In the genomic region with DNA sequence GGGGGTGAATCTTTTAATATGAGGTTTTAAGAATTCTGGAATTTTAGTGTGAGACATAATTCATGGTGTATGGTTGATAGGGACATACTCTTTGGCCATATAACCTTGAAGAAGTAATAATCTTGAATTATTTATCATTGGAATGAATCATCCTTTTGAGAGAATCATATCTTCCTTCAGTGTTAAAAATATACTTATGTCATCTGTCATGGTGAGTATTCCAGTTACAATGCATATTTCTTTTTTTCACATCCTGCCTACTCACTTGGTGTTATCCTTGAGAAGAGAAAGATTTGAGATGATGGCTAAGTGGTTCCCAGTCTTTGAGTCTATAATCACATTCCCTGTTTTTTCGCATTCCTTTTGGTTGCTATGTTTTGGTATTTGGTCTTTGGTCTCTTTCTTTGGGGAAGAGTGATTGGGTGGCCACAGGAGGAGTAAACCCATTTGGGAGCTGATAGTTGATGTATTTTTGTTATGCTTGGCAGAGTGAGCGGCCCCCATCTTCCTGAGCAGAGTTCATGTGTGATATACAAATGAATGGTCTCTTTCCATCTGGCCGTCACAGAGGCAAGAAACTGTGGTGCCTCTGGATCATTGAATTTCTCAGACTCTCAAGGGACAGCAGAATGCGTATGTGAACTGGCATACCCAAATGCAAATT, we compare ENCODE assay signal across 14 cellular contexts. TPM values are rescaled to one million over a fixed set of nuclear protein-coding genes. Genes with fewer than 3 reads are reported as not detected.
DNase-seq lines count a peak whose midpoint lies in the region; ATAC-seq, FAIRE-seq and TF ChIP-seq lines count a peak whose summit lies in the region.
"Had no signal": no experiment of that assay in that cellular context is flagged by ENCODE, and none has a peak within 500 bp of the region (broad histone marks: within the 10 kb centered on the region; RNA-seq: fewer than 3 reads in every experiment).

No MANE protein-coding gene starts in this region.

- no peaks in the 10 kb centered on the region for H3K9me3 Mint-ChIP-seq in naive thymus-derived CD8-positive, alpha-beta T cell
- H3K9me3 Mint-ChIP-seq: activated B cell treated with CpG ODN at 0.5 μM for 24 hours had no signal

- DNase-seq in A172 (ENCODE audit: low spot score), result peak; percentile 51
- DNase-seq in HTR-8/SVneo (ENCODE audit: insufficient read length, low spot score), result no peak
- DNase-seq in choroid plexus epithelial cell (ENCODE audit: low read depth), result peak; percentile 57
- peak; percentile 59 for DNase-seq in kidney glomerular epithelial cell (lab: John Stamatoyannopoulos, UW)
- DNase-seq in naive thymus-derived CD8-positive, alpha-beta T cell, result no peak
- DNase-seq in GM19240 (ENCODE audit: insufficient read length, low spot score), result no peak
- DNase-seq in foreskin melanocyte, result no peak
- DNase-seq: activated B cell treated with CpG ODN at 0.5 μM for 24 hours; DMS 273 treated with DMSO at 0.1 percent for 48 hours; effector CD4-positive, alpha-beta T cell; NCI-H2029; stimulated activated CD8-positive, alpha-beta memory T cell treated with anti-CD3 and anti-CD28 coated beads, Interleukin-4, amount 100 ng/mL, for 48 hours had no signal

- peak; percentile 23 for FAIRE-seq in HTR-8/SVneo (lab: Jason Lieb, UNC)

- H3K27ac Mint-ChIP-seq in naive thymus-derived CD8-positive, alpha-beta T cell, result no peak overlapping the region
- H3K27ac Mint-ChIP-seq: activated B cell treated with CpG ODN at 0.5 μM for 24 hours had no signal

- no peak for ATAC-seq in naive thymus-derived CD8-positive, alpha-beta T cell
- no peak for ATAC-seq in HG03565 (IDR thresholded peaks at IDR 0.05; ENCODE audit: unreplicated experiment)

- H3K4me3 Mint-ChIP-seq in naive thymus-derived CD8-positive, alpha-beta T cell, result no peak overlapping the region
- H3K4me3 Mint-ChIP-seq: activated B cell treated with CpG ODN at 0.5 μM for 24 hours had no signal

- H3K36me3 Mint-ChIP-seq in naive thymus-derived CD8-positive, alpha-beta T cell, result no peaks in the 10 kb centered on the region

- TF ChIP-seq CTCF in choroid plexus epithelial cell (conservative IDR thresholded peaks at IDR 0.05; ENCODE audit: low read depth, low read length), result no peak

- peaks cover 10 to 66% (median 31%) of the 10 kb centered on the region in 5 donors for H3K27me3 Mint-ChIP-seq in naive thymus-derived CD8-positive, alpha-beta T cell

- peaks cover 0 to 3% (median 0%) of the 10 kb centered on the region in 4 donors for H3K4me1 Mint-ChIP-seq in naive thymus-derived CD8-positive, alpha-beta T cell
- H3K4me1 Mint-ChIP-seq: activated B cell treated with CpG ODN at 0.5 μM for 24 hours had no signal

- H3K4me3 ChIP-seq in choroid plexus epithelial cell (ENCODE audit: low read depth, low read length), result no peak overlapping the region
- H3K4me3 ChIP-seq: tibial nerve had no signal

- POLR2A ChIA-PET in naive thymus-derived CD8-positive, alpha-beta T cell (lab: Charles Lee), result no interaction called here

RNA-seq across cellular contexts. Expression of a gene that starts 21.6 kb away (rescaled TPM):
- total RNA-seq in A172 (2014; rRNA removed; shearing (Covaris generic)), result 20.4 and 24.4 TPM in 2 replicates
- total RNA-seq in naive thymus-derived CD8-positive, alpha-beta T cell, result not detected
- not detected for polyA plus RNA-seq in naive thymus-derived CD8-positive, alpha-beta T cell
- total RNA-seq: activated B cell treated with CpG ODN at 0.5 μM for 24 hours had no signal

Comparison
In these comparisons a context has a peak if more than half of its experiments do, and no peak if none do; other contexts are left out.
1. DNase-seq: peak in A172 (single experiment), choroid plexus epithelial cell (single experiment) and kidney glomerular epithelial cell (single experiment); none in HTR-8/SVneo (single experiment), naive thymus-derived CD8-positive, alpha-beta T cell (0 of 10), GM19240 (single experiment) and foreskin melanocyte (single experiment).
2. RNA of a gene that starts 21.6 kb away (total RNA-seq): 20.4 to 24.4 TPM in A172; not detected in naive thymus-derived CD8-positive, alpha-beta T cell; every median in the first group is over 10 times any median in the second.